8 cellular contexts compared by ENCODE assay signal in the genomic region with DNA sequence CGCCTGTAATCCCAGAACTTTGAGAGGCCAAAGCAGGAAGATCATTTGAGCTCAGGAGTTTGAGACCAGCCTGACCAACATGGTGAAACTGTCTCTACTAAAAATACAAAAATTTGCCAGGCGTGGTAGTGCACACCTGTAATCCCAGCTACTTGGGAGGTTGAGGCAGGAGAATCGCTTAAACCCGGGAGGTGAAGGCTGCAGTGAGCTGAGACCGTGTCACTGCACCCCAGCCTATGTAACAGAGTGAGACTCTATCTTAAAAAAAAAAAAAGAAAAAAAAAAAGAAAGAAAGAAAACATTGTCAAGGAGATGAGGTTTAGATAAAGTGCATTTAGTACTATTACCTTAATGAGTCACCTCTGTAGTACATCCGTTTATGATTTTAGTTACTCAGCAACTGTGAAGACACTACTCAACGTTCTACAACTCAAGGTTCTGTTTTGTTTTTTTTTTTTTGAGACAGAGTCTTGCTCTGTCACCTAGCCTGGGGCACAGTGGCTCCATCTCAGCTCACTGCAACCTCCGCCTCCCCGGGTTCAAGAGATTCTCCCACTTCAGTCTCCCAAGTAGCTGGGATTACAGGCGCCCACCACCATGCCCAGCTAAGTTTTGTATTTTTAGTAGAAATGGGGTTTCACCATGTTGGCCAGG. TPM values are rescaled to one million over a fixed set of nuclear protein-coding genes. Genes with fewer than 3 reads are reported as not detected.
DNase-seq lines count a peak whose midpoint lies in the region; ATAC-seq, FAIRE-seq and TF ChIP-seq lines count a peak whose summit lies in the region.
"Not testable (repeated sequence)": the region's sequence is repeated elsewhere in the genome, so short reads cannot be mapped to it uniquely, and the experiment has no call there.

No MANE protein-coding gene starts in this region.

- not testable (repeated sequence) for H3K4me3 Mint-ChIP-seq in activated CD4-positive, alpha-beta memory T cell treated with anti-CD3 and anti-CD28 coated beads for 36 hours

- H3K27ac Mint-ChIP-seq in activated CD4-positive, alpha-beta memory T cell treated with anti-CD3 and anti-CD28 coated beads for 36 hours = peak overlapping the region; percentile 49

- intact Hi-C loops in activated CD4-positive, alpha-beta memory T cell treated with anti-CD3 and anti-CD28 coated beads for 36 hours (cut with micrococcal nuclease) = loop anchor here (1.0 to 5.0 kb wide), 3 partner anchors 12 to 53 kb away; no protein-coding TSS in a partner anchor
- intact Hi-C loops in endothelial cell of umbilical vein (cut with micrococcal nuclease) = not testable (repeated sequence)

- not testable (repeated sequence) for H3K27me3 Mint-ChIP-seq in activated CD4-positive, alpha-beta memory T cell treated with anti-CD3 and anti-CD28 coated beads for 36 hours

- H4K20me1 ChIP-seq in endothelial cell of umbilical vein (replicated peaks; ENCODE audit: control insufficient read depth, extremely low read depth, insufficient read depth, low read length) = not testable (repeated sequence)

- dilution Hi-C loops in endothelial cell of umbilical vein (cut with MboI; ENCODE audit: extremely low pct_ligation_motif_present, low sequenced_read_pairs) = not testable (repeated sequence)

- not testable (repeated sequence) for H3K79me2 ChIP-seq in ACC112 (ENCODE audit: control insufficient read depth, insufficient read depth, low read length, unreplicated experiment); endothelial cell of umbilical vein (ENCODE audit: control insufficient read depth, insufficient read depth, low read length)

- H2AFZ ChIP-seq in ACC112 (ENCODE audit: low read length, unreplicated experiment); endothelial cell of umbilical vein (ENCODE audit: low read depth, low read length): not testable (repeated sequence)

- POLR2A ChIA-PET in activated CD4-positive, alpha-beta memory T cell treated with anti-CD3 and anti-CD28 coated beads for 36 hours (lab: Charles Lee) = interaction anchor here (0.6 kb wide), 1 partner anchor 85 kb away, joined by 3 read pairs; no protein-coding TSS in a partner anchor
- POLR2A ChIA-PET in endothelial cell of umbilical vein (lab: Charles Lee) = not testable (repeated sequence)

- ATAC-seq in RWPE2 (ENCODE audit: low read depth) = peak; percentile 55

- DNase-seq in HPDE6-E6E7 (ENCODE audit: extremely low spot score) = peak; percentile 63
- DNase-seq in RWPE2 (ENCODE audit: low spot score) = not testable (repeated sequence)
- peak; percentile 37 for DNase-seq in activated CD4-positive, alpha-beta memory T cell treated with anti-CD3 and anti-CD28 coated beads for 36 hours
- peak; percentile 58 for DNase-seq in amniotic epithelial cell (ENCODE audit: low read depth)
- DNase-seq in endothelial cell of umbilical vein (ENCODE audit: low read depth, low spot score) = peak; percentile 41
- DNase-seq in kidney tubule cell (ENCODE audit: low spot score) = peak; percentile 47
- peak; percentile 24 for DNase-seq in small intestine

- not testable (repeated sequence) for H3K9ac ChIP-seq in endothelial cell of umbilical vein (replicated peaks; ENCODE audit: extremely low read depth, insufficient read depth, low read length)

- not testable (repeated sequence) for H3K4me3 ChIP-seq in ACC112 (ENCODE audit: low read depth, low read length); RWPE2 (ENCODE audit: severe bottlenecking); endothelial cell of umbilical vein (replicated peaks in 1 of 3; ENCODE audit: insufficient read depth in 1 of 3, low read depth in 1 of 3, low read length in 3 of 3); small intestine (ENCODE audit: low read depth in 1 of 2, low read length in 2 of 2)

- peak overlapping the region; percentile 37 for H3K4me2 ChIP-seq in endothelial cell of umbilical vein (ENCODE audit: insufficient read depth, low read length)

- not testable (repeated sequence) for TF ChIP-seq POLR2A in endothelial cell of umbilical vein (IDR thresholded peaks at IDR 0.05; ENCODE audit: low read depth, low read length)

- H3K4me1 ChIP-seq in ACC112 (ENCODE audit: control insufficient read depth, insufficient read depth, low read length, unreplicated experiment) (peaks cover 16% of the 10 kb centered on the region), RWPE2 (ENCODE audit: insufficient read depth, poor library complexity, severe bottlenecking) (peaks cover 37% of the 10 kb centered on the region), endothelial cell of umbilical vein (ENCODE audit: control insufficient read depth, extremely low read depth, insufficient read depth, low read length) (peaks cover 40% of the 10 kb centered on the region)
- not testable (repeated sequence) for H3K4me1 ChIP-seq in small intestine (ENCODE audit: control insufficient read depth in 2 of 2, insufficient read depth in 1 of 2, low read depth in 1 of 2, low read length in 1 of 2)

- peaks cover 39% of the 10 kb centered on the region for H3K4me1 Mint-ChIP-seq in activated CD4-positive, alpha-beta memory T cell treated with anti-CD3 and anti-CD28 coated beads for 36 hours (ENCODE audit: low read depth)

- H3K36me3 ChIP-seq in ACC112 (ENCODE audit: insufficient read depth, low read length) (peaks cover 13% of the 10 kb centered on the region), RWPE2 (ENCODE audit: low read depth) (peaks cover 29% of the 10 kb centered on the region), small intestine (ENCODE audit: control insufficient read depth in 2 of 2, insufficient read depth in 2 of 2, low read length in 2 of 2) (peaks cover 2 to 19% of the 10 kb centered on the region in 2 donors)
- H3K36me3 ChIP-seq in endothelial cell of umbilical vein (ENCODE audit: control insufficient read depth in 2 of 2, extremely low read depth in 1 of 2, insufficient read depth in 2 of 2, low read length in 2 of 2) = not testable (repeated sequence)

- FAIRE-seq in endothelial cell of umbilical vein (lab: Jason Lieb, UNC) = peak; percentile 65
- not testable (repeated sequence) for FAIRE-seq in small intestine (lab: Jason Lieb, UNC)

- BruUV-seq in endothelial cell of umbilical vein (replicated peaks; lab: Mats Ljungman, UMichigan) = not testable (repeated sequence)

- H3K27ac ChIP-seq in ACC112 (ENCODE audit: low read depth, low read length) (peak overlapping the region; percentile 31; the same call in 1 of the 2 replicates), RWPE2 (ENCODE audit: poor library complexity, severe bottlenecking) (peak overlapping the region; percentile 97), endothelial cell of umbilical vein (ENCODE audit: insufficient read depth, low read depth, low read length) (peak overlapping the region; percentile 52)
- H3K27ac ChIP-seq in small intestine (ENCODE audit: low read depth in 1 of 2, low read length in 1 of 2) = not testable (repeated sequence)

- not testable (repeated sequence) for H3K9me3 Mint-ChIP-seq in activated CD4-positive, alpha-beta memory T cell treated with anti-CD3 and anti-CD28 coated beads for 36 hours

- not testable (repeated sequence) for H3K27me3 ChIP-seq in ACC112 (ENCODE audit: insufficient read depth, low read length); RWPE2 (ENCODE audit: insufficient read depth, poor library complexity, severe bottlenecking); endothelial cell of umbilical vein (ENCODE audit: control insufficient read depth in 2 of 2, insufficient read depth in 2 of 2, low read length in 2 of 2); small intestine (ENCODE audit: control insufficient read depth in 2 of 2, insufficient read depth in 2 of 2, low read length in 2 of 2)

- peaks cover 11% of the 10 kb centered on the region for H3K9me3 ChIP-seq in RWPE2 (ENCODE audit: severe bottlenecking)
- H3K9me3 ChIP-seq in endothelial cell of umbilical vein (replicated peaks; ENCODE audit: control insufficient read depth, insufficient read depth, low read length); small intestine (ENCODE audit: control insufficient read depth, low read depth): not testable (repeated sequence)

- TF ChIP-seq CTCF in RWPE2 (IDR thresholded peaks at IDR 0.05; ENCODE audit: poor library complexity, severe bottlenecking); endothelial cell of umbilical vein (IDR thresholded peaks at IDR 0.05; ENCODE audit: extremely low read depth in 1 of 2, insufficient read depth in 1 of 2, low read depth in 1 of 2, low read length in 2 of 2): not testable (repeated sequence)

- H3K9me1 ChIP-seq in endothelial cell of umbilical vein (replicated peaks; ENCODE audit: control insufficient read depth, extremely low read depth, insufficient read depth, low read length) = not testable (repeated sequence)

- H3K36me3 Mint-ChIP-seq in activated CD4-positive, alpha-beta memory T cell treated with anti-CD3 and anti-CD28 coated beads for 36 hours = peaks cover 43% of the 10 kb centered on the region

- WGBS in small intestine, 3 donors = 67 to 77% (median 75%) methylated on average over 10 of the region's 10 CpGs

- CTCF ChIA-PET in activated CD4-positive, alpha-beta memory T cell treated with anti-CD3 and anti-CD28 coated beads for 36 hours (lab: Charles Lee) = interaction anchor here (0.7 to 2.2 kb wide), 9 partner anchors 9 to 276 kb away, joined by 3 to 18 read pairs (median 3); no protein-coding TSS in a partner anchor
- CTCF ChIA-PET in endothelial cell of umbilical vein (lab: Charles Lee) = interaction anchor here (0.6 to 2.6 kb wide), 7 partner anchors 10 to 402 kb away, joined by 3 to 19 read pairs (median 4); no protein-coding TSS in a partner anchor

TF ChIP-seq in endothelial cell of umbilical vein, 7 proteins besides CTCF, POLR2A, EP300 and RAD21:
- peak; percentile 66 for TF ChIP-seq FOS (IDR thresholded peaks at IDR 0.05; ENCODE audit: borderline replicate concordance, insufficient read depth, low read length)
- peak; percentile 86 for TF ChIP-seq JUN (IDR thresholded peaks at IDR 0.05; ENCODE audit: borderline replicate concordance, insufficient read depth, insufficient read length, low read depth)
- TF ChIP-seq GATA2 (IDR thresholded peaks at IDR 0.05; ENCODE audit: insufficient read depth, insufficient read length, low read depth, low read length) = peak; percentile 85

RNA-seq across cellular contexts. Expression of gene FSCN1, which starts 49.3 kb away (rescaled TPM):
- total RNA-seq in activated CD4-positive, alpha-beta memory T cell treated with anti-CD3 and anti-CD28 coated beads for 36 hours = 10 to 100 TPM in 1 of 2 experiments, 1 to 10 TPM in 1; 9.2 to 10.9 TPM
- total RNA-seq in endothelial cell of umbilical vein = 456 and 487 TPM in 2 replicates
- polyA plus RNA-seq in endothelial cell of umbilical vein (339 and 407 TPM in 2 replicates), small intestine (10 to 100 TPM in 1 of 3 donors, 1 to 10 TPM in 1, under 1 TPM in 1; 0.67 to 13.3 (median 7.0) TPM)
- polyA plus RNA-seq in endothelial cell of umbilical vein (2011; cell fraction: cytosol; rRNA removed) = 155 and 249 TPM in 2 replicates
- polyA plus RNA-seq in endothelial cell of umbilical vein (2011; cell fraction: nucleus; rRNA removed) = 105 and 109 TPM in 2 replicates
- 157 and 195 TPM in 2 replicates for polyA plus RNA-seq in endothelial cell of umbilical vein (2012)
- polyA minus RNA-seq in endothelial cell of umbilical vein = 156 and 210 TPM in 2 replicates
- 151 TPM for polyA minus RNA-seq in endothelial cell of umbilical vein (2011; cell fraction: cytosol; rRNA and poly(A)+ RNA removed)
- polyA minus RNA-seq in endothelial cell of umbilical vein (2011; cell fraction: nucleus; rRNA and poly(A)+ RNA removed) = 48.7 and 105 TPM in 2 replicates

Comparison
In these comparisons a context has a peak if more than half of its experiments do, and no peak if none do; other contexts are left out.
1. RNA of gene FSCN1, which starts 49.3 kb away (total RNA-seq): 456 to 487 TPM in endothelial cell of umbilical vein; 9.2 to 10.9 TPM in activated CD4-positive, alpha-beta memory T cell treated with anti-CD3 and anti-CD28 coated beads for 36 hours; every median in the first group is over 10 times any median in the second.